8 cellular contexts compared by ENCODE assay signal in genomic region chr15:66700802-66701421, GRCh38. TPM values are rescaled to one million over a fixed set of nuclear protein-coding genes. Genes with fewer than 3 reads are reported as not detected.
A peak's percentile ranks its signal among the peaks of the same experiment; 100 is the strongest.
DNase-seq lines count a peak whose midpoint lies in the region; ATAC-seq and TF ChIP-seq lines count a peak whose summit lies in the region.

No MANE protein-coding gene starts in this region.

- peaks cover 28% of the 10 kb centered on the region for H3K27me3 Mint-ChIP-seq in activated T-cell treated with anti-CD3 and anti-CD28 coated beads, Interleukin-2, amount 50 U/mL, for 72 hours (ENCODE audit: low read depth)
- peaks cover 6 to 26% (median 17%) of the 10 kb centered on the region in 5 donors for H3K27me3 Mint-ChIP-seq in naive thymus-derived CD4-positive, alpha-beta T cell

- H3K9me3 Mint-ChIP-seq in activated T-cell treated with anti-CD3 and anti-CD28 coated beads, Interleukin-2, amount 50 U/mL, for 72 hours = no peaks in the 10 kb centered on the region
- peaks cover 0 to 1% (median 0%) of the 10 kb centered on the region in 11 donors for H3K9me3 Mint-ChIP-seq in naive thymus-derived CD4-positive, alpha-beta T cell
- H3K9me3 Mint-ChIP-seq in stimulated activated effector memory CD8-positive, alpha-beta T cell treated with anti-CD3 and anti-CD28 coated beads, Interleukin-12 subunit alpha, Interleukin-12 subunit beta, amount 100 ng/mL, for 72 hours = no peaks in the 10 kb centered on the region

- DNase-seq in COLO829 (ENCODE audit: low spot score) (peak; percentile 58), Peyer's patch (peak; percentile 81 to 97 (median 96)), fibroblast of gingiva (ENCODE audit: low read depth) (peak; percentile 96)
- peak; percentile 92 for DNase-seq in Jurkat, Clone E6-1 (ENCODE audit: low read depth, low spot score)
- DNase-seq in activated T-cell treated with anti-CD3 and anti-CD28 coated beads, Interleukin-2, amount 50 U/mL, for 72 hours = peak; percentile 86 to 91
- DNase-seq in naive thymus-derived CD4-positive, alpha-beta T cell = peak; percentile 66 to 91 (median 83)
- peak; percentile 80 to 88 for DNase-seq in stimulated activated effector memory CD8-positive, alpha-beta T cell treated with anti-CD3 and anti-CD28 coated beads, Interleukin-12 subunit alpha, Interleukin-12 subunit beta, amount 100 ng/mL, for 72 hours (ENCODE audit: low spot score in 2 of 2)

- TF ChIP-seq CTCF in Peyer's patch (IDR thresholded peaks at IDR 0.05) = no peak

- intact Hi-C loops in naive thymus-derived CD4-positive, alpha-beta T cell (cut with micrococcal nuclease) = loop anchor here (1.0 to 5.0 kb wide), 9 partner anchors 8 to 1136 kb away; partner anchors contain the start of genes MAP2K1 (in 1 of the 2), SNAPC5 (in 1 of the 2) and ZWILCH (in 1 of the 2)

- CTCF ChIA-PET in naive thymus-derived CD4-positive, alpha-beta T cell (lab: Charles Lee) = interaction anchor here (1.7 kb wide), 1 partner anchor 82 kb away, joined by 3 read pairs; no protein-coding TSS in a partner anchor

- H3K27ac ChIP-seq in Peyer's patch = peak overlapping the region; percentile 77 to 91 (median 80)
- peak overlapping the region; percentile 66 for H3K27ac ChIP-seq in naive thymus-derived CD4-positive, alpha-beta T cell (ENCODE audit: low read depth, low read length)

- no peaks in the 10 kb centered on the region for H3K36me3 ChIP-seq in Peyer's patch
- H3K36me3 ChIP-seq in naive thymus-derived CD4-positive, alpha-beta T cell (ENCODE audit: control insufficient read depth in 2 of 3, insufficient read depth in 3 of 3, low read length in 3 of 3) = no peaks in the 10 kb centered on the region

- H3K4me3 ChIP-seq in Jurkat, Clone E6-1 (ENCODE audit: low read length) = peak overlapping the region; percentile 92
- peak overlapping the region; percentile 56 to 84 (median 66) for H3K4me3 ChIP-seq in Peyer's patch
- peak overlapping the region; percentile 76 for H3K4me3 ChIP-seq in naive thymus-derived CD4-positive, alpha-beta T cell (ENCODE audit: low read length)

- H3K9me3 ChIP-seq in Peyer's patch = no peaks in the 10 kb centered on the region
- H3K9me3 ChIP-seq in naive thymus-derived CD4-positive, alpha-beta T cell (ENCODE audit: control insufficient read depth in 2 of 3, low read length in 3 of 3) = no peaks in the 10 kb centered on the region

- peaks cover 16% of the 10 kb centered on the region for H3K4me1 Mint-ChIP-seq in activated T-cell treated with anti-CD3 and anti-CD28 coated beads, Interleukin-2, amount 50 U/mL, for 72 hours (ENCODE audit: low read depth)
- peaks cover 10 to 25% (median 19%) of the 10 kb centered on the region in 7 donors for H3K4me1 Mint-ChIP-seq in naive thymus-derived CD4-positive, alpha-beta T cell
- H3K4me1 Mint-ChIP-seq in stimulated activated effector memory CD8-positive, alpha-beta T cell treated with anti-CD3 and anti-CD28 coated beads, Interleukin-12 subunit alpha, Interleukin-12 subunit beta, amount 100 ng/mL, for 72 hours = peaks cover 26% of the 10 kb centered on the region

- peak; percentile 57 for ATAC-seq in GM21423 (IDR thresholded peaks at IDR 0.05; ENCODE audit: unreplicated experiment)
- ATAC-seq in activated T-cell treated with anti-CD3 and anti-CD28 coated beads, Interleukin-2, amount 50 U/mL, for 72 hours (replicated peaks in 1 of 2) = peak; percentile 80
- peak; percentile 92 for ATAC-seq in naive thymus-derived CD4-positive, alpha-beta T cell
- peak; percentile 83 for ATAC-seq in stimulated activated effector memory CD8-positive, alpha-beta T cell treated with anti-CD3 and anti-CD28 coated beads, Interleukin-12 subunit alpha, Interleukin-12 subunit beta, amount 100 ng/mL, for 72 hours

- POLR2A ChIA-PET in naive thymus-derived CD4-positive, alpha-beta T cell (lab: Charles Lee) = interaction anchor here (0.6 to 1.6 kb wide), 4 partner anchors 9 to 15 kb away, joined by 3 to 5 read pairs (median 4); no protein-coding TSS in a partner anchor

- H3K27me3 ChIP-seq in Peyer's patch = no peaks in the 10 kb centered on the region
- H3K27me3 ChIP-seq in naive thymus-derived CD4-positive, alpha-beta T cell (ENCODE audit: control insufficient read depth in 2 of 2, insufficient read depth in 2 of 2, low read length in 2 of 2) = peaks cover 5 to 7% of the 10 kb centered on the region in 2 donors

- peaks cover 2% of the 10 kb centered on the region in 2 donors for H3K36me3 Mint-ChIP-seq in activated T-cell treated with anti-CD3 and anti-CD28 coated beads, Interleukin-2, amount 50 U/mL, for 72 hours (ENCODE audit: insufficient read depth in 2 of 2)
- no peaks in the 10 kb centered on the region for H3K36me3 Mint-ChIP-seq in naive thymus-derived CD4-positive, alpha-beta T cell
- peaks cover 6% of the 10 kb centered on the region for H3K36me3 Mint-ChIP-seq in stimulated activated effector memory CD8-positive, alpha-beta T cell treated with anti-CD3 and anti-CD28 coated beads, Interleukin-12 subunit alpha, Interleukin-12 subunit beta, amount 100 ng/mL, for 72 hours

- no peak overlapping the region for H3K27ac Mint-ChIP-seq in activated T-cell treated with anti-CD3 and anti-CD28 coated beads, Interleukin-2, amount 50 U/mL, for 72 hours
- peak overlapping the region in 8 of 9 donors; percentile 18 to 92 (median 78) for H3K27ac Mint-ChIP-seq in naive thymus-derived CD4-positive, alpha-beta T cell
- no peak overlapping the region for H3K27ac Mint-ChIP-seq in stimulated activated effector memory CD8-positive, alpha-beta T cell treated with anti-CD3 and anti-CD28 coated beads, Interleukin-12 subunit alpha, Interleukin-12 subunit beta, amount 100 ng/mL, for 72 hours

- peak overlapping the region; percentile 87 to 99 for H3K4me3 Mint-ChIP-seq in activated T-cell treated with anti-CD3 and anti-CD28 coated beads, Interleukin-2, amount 50 U/mL, for 72 hours
- peak overlapping the region; percentile 87 to 95 (median 93) for H3K4me3 Mint-ChIP-seq in naive thymus-derived CD4-positive, alpha-beta T cell
- peak overlapping the region; percentile 90 for H3K4me3 Mint-ChIP-seq in stimulated activated effector memory CD8-positive, alpha-beta T cell treated with anti-CD3 and anti-CD28 coated beads, Interleukin-12 subunit alpha, Interleukin-12 subunit beta, amount 100 ng/mL, for 72 hours

- H3K4me1 ChIP-seq in Peyer's patch = peaks cover 0 to 27% (median 9%) of the 10 kb centered on the region in 4 donors
- H3K4me1 ChIP-seq in naive thymus-derived CD4-positive, alpha-beta T cell (ENCODE audit: control insufficient read depth in 2 of 2, insufficient read depth in 2 of 2, low read length in 2 of 2) = peaks cover 6 to 13% of the 10 kb centered on the region in 2 donors

- TF ChIP-seq POLR2A in Peyer's patch (IDR thresholded peaks at IDR 0.05) = no peak

RNA-seq across cellular contexts. Expression of gene SMAD6, which starts 1.1 kb away (rescaled TPM):
- polyA plus RNA-seq in Jurkat, Clone E6-1 (2012; ENCODE audit: insufficient read depth, insufficient read length) = 4.9 TPM
- 10 to 100 TPM; 11.0 to 34.9 (median 25.5) TPM for total RNA-seq in Peyer's patch
- under 1 TPM; 0.31 to 0.35 TPM for total RNA-seq in activated T-cell treated with anti-CD3 and anti-CD28 coated beads, Interleukin-2, amount 50 U/mL, for 72 hours
- under 1 TPM; 0.27 to 0.76 (median 0.40) TPM for total RNA-seq in naive thymus-derived CD4-positive, alpha-beta T cell
- not detected for polyA plus RNA-seq in naive thymus-derived CD4-positive, alpha-beta T cell

Comparison
In these comparisons a context has a peak if more than half of its experiments do, and no peak if none do; other contexts are left out.
1. Peak in every context shown above with its lines: DNase-seq, ATAC-seq, H3K4me3 ChIP-seq and H3K27ac ChIP-seq.
2. H3K27ac Mint-ChIP-seq: peak in naive thymus-derived CD4-positive, alpha-beta T cell (8 of 9); none in activated T-cell treated with anti-CD3 and anti-CD28 coated beads, Interleukin-2, amount 50 U/mL, for 72 hours (single experiment) and stimulated activated effector memory CD8-positive, alpha-beta T cell treated with anti-CD3 and anti-CD28 coated beads, Interleukin-12 subunit alpha, Interleukin-12 subunit beta, amount 100 ng/mL, for 72 hours (single experiment).
3. RNA of gene SMAD6, which starts 1.1 kb away (total RNA-seq): 11.0 to 34.9 TPM in Peyer's patch; 0.27 to 0.76 TPM in naive thymus-derived CD4-positive, alpha-beta T cell and 0.31 to 0.35 TPM in activated T-cell treated with anti-CD3 and anti-CD28 coated beads, Interleukin-2, amount 50 U/mL, for 72 hours; every median in the first group is over 4 times any median in the second.